In genomic region chr20:58634121-58634817, GRCh38 we compare ENCODE assay signal across 10 cellular contexts.
DNase-seq lines count a peak whose midpoint lies in the region; ATAC-seq and TF ChIP-seq lines count a peak whose summit lies in the region.
"Had no signal": no experiment of that assay in that cellular context is flagged by ENCODE, and none has a peak within 500 bp of the region (broad histone marks: within the 10 kb centered on the region; RNA-seq: fewer than 3 reads in every experiment).

No MANE protein-coding gene starts in this region.

- no peaks in the 10 kb centered on the region for H3K27me3 Mint-ChIP-seq in stimulated activated naive CD8-positive, alpha-beta T cell treated with anti-CD3 and anti-CD28 coated beads, Interleukin-15, Interleukin-2, amounts not matched to agents 100 ng/mL and 50 ng/mL, for 24 hours

- peak overlapping the region; percentile 97 for H3K27ac Mint-ChIP-seq in stimulated activated naive CD8-positive, alpha-beta T cell treated with anti-CD3 and anti-CD28 coated beads, Interleukin-15, Interleukin-2, amounts not matched to agents 100 ng/mL and 50 ng/mL, for 24 hours
- H3K27ac Mint-ChIP-seq: natural killer cell had no signal

- no peaks in the 10 kb centered on the region for H3K36me3 Mint-ChIP-seq in stimulated activated naive CD8-positive, alpha-beta T cell treated with anti-CD3 and anti-CD28 coated beads, Interleukin-15, Interleukin-2, amounts not matched to agents 100 ng/mL and 50 ng/mL, for 24 hours (ENCODE audit: low read depth)
- H3K36me3 Mint-ChIP-seq: natural killer cell had no signal

- H3K4me1 Mint-ChIP-seq in stimulated activated naive CD8-positive, alpha-beta T cell treated with anti-CD3 and anti-CD28 coated beads, Interleukin-15, Interleukin-2, amounts not matched to agents 100 ng/mL and 50 ng/mL, for 24 hours (ENCODE audit: low read depth), result peaks cover 39% of the 10 kb centered on the region
- H3K4me1 Mint-ChIP-seq: natural killer cell had no signal

- no peak for TF ChIP-seq CTCF in coronary artery (IDR thresholded peaks at IDR 0.05)

- H3K27ac ChIP-seq in coronary artery, result no peak overlapping the region

- no peaks in the 10 kb centered on the region for H3K9me3 Mint-ChIP-seq in stimulated activated naive CD8-positive, alpha-beta T cell treated with anti-CD3 and anti-CD28 coated beads, Interleukin-15, Interleukin-2, amounts not matched to agents 100 ng/mL and 50 ng/mL, for 24 hours
- H3K9me3 Mint-ChIP-seq: natural killer cell had no signal

- no peak overlapping the region for H3K4me3 ChIP-seq in coronary artery

- ATAC-seq in activated CD4-positive, CD25-positive, alpha-beta regulatory T cell treated with anti-CD3 and anti-CD28 coated beads, Interleukin-2, amount 50 U/mL, for 24 hours, result peak; percentile 37 to 55
- ATAC-seq: natural killer cell had no signal

- peak overlapping the region; percentile 68 for H3K4me3 Mint-ChIP-seq in stimulated activated naive CD8-positive, alpha-beta T cell treated with anti-CD3 and anti-CD28 coated beads, Interleukin-15, Interleukin-2, amounts not matched to agents 100 ng/mL and 50 ng/mL, for 24 hours
- H3K4me3 Mint-ChIP-seq: natural killer cell had no signal

- DNase-seq in activated CD4-positive, CD25-positive, alpha-beta regulatory T cell (lab: John Stamatoyannopoulos, UW), result no peak
- DNase-seq in activated T-cell treated with anti-CD3 and anti-CD28 coated beads for 4 hours, result peak; percentile 21
- peak; percentile 79 for DNase-seq in left kidney (ENCODE audit: low read depth, low spot score)
- DNase-seq in NCI-H2171 (lab: John Stamatoyannopoulos, UW), result no peak
- DNase-seq in coronary artery (ENCODE audit: low spot score), result no peak
- no peak for DNase-seq in GF-D8 (lab: John Stamatoyannopoulos, UW)
- DNase-seq: natural killer cell, NCI-H1048 had no signal

Comparison
In these comparisons a context has a peak if more than half of its experiments do, and no peak if none do; other contexts are left out.
1. DNase-seq: peak in activated T-cell treated with anti-CD3 and anti-CD28 coated beads for 4 hours (single experiment) and left kidney (single experiment); none in activated CD4-positive, CD25-positive, alpha-beta regulatory T cell (0 of 4), NCI-H2171 (single experiment), coronary artery (single experiment) and GF-D8 (single experiment).